In genomic region chr13:98176777-98177608, GRCh38 we compare ENCODE assay signal across 1 cellular context.
TF ChIP-seq lines count a peak whose summit lies in the region.

RNF113B (minus strand) TSS chr13:98177269; CDS start chr13:98177236, 33 bp downstream.

TF ChIP-seq in K562, 482 proteins besides CTCF, POLR2A, EP300 and RAD21 (continued from another document):
- TF ChIP-seq ATF2 (CRISPR knock-in tag; IDR thresholded peaks at IDR 0.05) (no peak), CREB1 (IDR thresholded peaks at IDR 0.05) (no peak), CREB1 (CRISPR knock-in tag; IDR thresholded peaks at IDR 0.05) (0 out of 2 replicates have a peak, but pooled peaks have one; percentile 28)
